In genomic region chr4:24236532-24236931, GRCh38 we compare ENCODE assay signal across 36 cellular contexts.
DNase-seq lines count a peak whose midpoint lies in the region; ATAC-seq, FAIRE-seq and TF ChIP-seq lines count a peak whose summit lies in the region.
"Had no signal": no experiment of that assay in that cellular context is flagged by ENCODE, and none has a peak within 500 bp of the region (broad histone marks: within the 10 kb centered on the region; RNA-seq: fewer than 3 reads in every experiment).

No MANE protein-coding gene starts in this region.

- TF ChIP-seq POLR2A in A549 (IDR thresholded peaks at IDR 0.05; ENCODE audit: low read length) (no peak), Peyer's patch (IDR thresholded peaks at IDR 0.05) (no peak)

- POLR2A ChIA-PET in A549 (lab: Yijun Ruan, JAX) = no interaction called here

- H3K27me3 ChIP-seq in Peyer's patch (no peaks in the 10 kb centered on the region), left lung (no peaks in the 10 kb centered on the region)
- H3K27me3 ChIP-seq: esophagus muscularis mucosa, heart right ventricle, suprapubic skin, upper lobe of right lung had no signal

- ATAC-seq in A549 (no peak), GM19463 (IDR thresholded peaks at IDR 0.05; ENCODE audit: unreplicated experiment) (peak; percentile 60), left lung (peak; percentile 53)
- ATAC-seq: effector memory CD8-positive, alpha-beta T cell; foreskin keratinocyte; heart right ventricle; natural killer cell treated with Interleukin-12 subunit alpha and Interleukin-12 subunit beta and Interleukin-15 and Interleukin-18, amount 100 ng/mL, for 72 hours; Right ventricle myocardium inferior; upper lobe of right lung had no signal

- no peaks in the 10 kb centered on the region for H3K4me1 Mint-ChIP-seq in activated T-helper 2 cell treated with anti-CD3 and anti-CD28 coated beads, Interferon-gamma antibody, Interleukin-2, Interleukin-4, amounts not matched to agents 10 μg/mL and 5 μg/mL and 100 μg/mL, durations not matched to agents 14 hours and 24 hours and 36 hours (ENCODE audit: low read depth)
- H3K4me1 Mint-ChIP-seq: activated B cell treated with CpG ODN at 0.5 μM for 24 hours; activated naive CD8-positive, alpha-beta T cell treated with anti-CD3 and anti-CD28 coated beads for 36 hours had no signal

- intact Hi-C loops in left lung (cut with DNase I) = no loop called here
- intact Hi-C loops in activated T-helper 2 cell treated with anti-CD3 and anti-CD28 coated beads, Interferon-gamma antibody, Interleukin-2, Interleukin-4, amounts not matched to agents 10 μg/mL and 5 μg/mL and 100 μg/mL, durations not matched to agents 14 hours and 24 hours and 36 hours (cut with micrococcal nuclease) = no loop called here

- 26% methylated on average over 3 of the region's 3 CpGs for WGBS in A549 (ENCODE audit: missing lambda C conversion rate)

- H3K9me3 ChIP-seq in A549 (no peaks in the 10 kb centered on the region), Peyer's patch (no peaks in the 10 kb centered on the region), left lung (no peaks in the 10 kb centered on the region)
- H3K9me3 ChIP-seq: esophagus muscularis mucosa, heart right ventricle, SK-N-SH, suprapubic skin, upper lobe of right lung had no signal

- H3K36me3 Mint-ChIP-seq in activated T-helper 2 cell treated with anti-CD3 and anti-CD28 coated beads, Interferon-gamma antibody, Interleukin-2, Interleukin-4, amounts not matched to agents 10 μg/mL and 5 μg/mL and 100 μg/mL, durations not matched to agents 14 hours and 24 hours and 36 hours (ENCODE audit: low read depth) = no peaks in the 10 kb centered on the region
- H3K36me3 Mint-ChIP-seq: activated naive CD8-positive, alpha-beta T cell treated with anti-CD3 and anti-CD28 coated beads for 36 hours; natural killer cell treated with Interleukin-12 subunit alpha and Interleukin-12 subunit beta and Interleukin-15 and Interleukin-18, amount 100 ng/mL, for 72 hours had no signal

- H3K4me3 Mint-ChIP-seq in activated T-helper 2 cell treated with anti-CD3 and anti-CD28 coated beads, Interferon-gamma antibody, Interleukin-2, Interleukin-4, amounts not matched to agents 10 μg/mL and 5 μg/mL and 100 μg/mL, durations not matched to agents 14 hours and 24 hours and 36 hours (ENCODE audit: low read depth) = no peak overlapping the region
- H3K4me3 Mint-ChIP-seq: activated B cell treated with CpG ODN at 0.5 μM for 24 hours; activated naive CD8-positive, alpha-beta T cell treated with anti-CD3 and anti-CD28 coated beads for 36 hours; CD4-positive, alpha-beta T cell; effector memory CD8-positive, alpha-beta T cell; natural killer cell treated with Interleukin-12 subunit alpha and Interleukin-12 subunit beta and Interleukin-15 and Interleukin-18, amount 100 ng/mL, for 72 hours had no signal

- TF ChIP-seq CTCF in A549 (IDR thresholded peaks at IDR 0.05) (no peak), Peyer's patch (IDR thresholded peaks at IDR 0.05) (no peak), left lung (IDR thresholded peaks at IDR 0.05) (no peak)

- H3K4me2 ChIP-seq in A549 = no peak overlapping the region
- H3K4me2 ChIP-seq: PC-9, SK-N-SH, smooth muscle cell had no signal

- H3K9me3 Mint-ChIP-seq in activated T-helper 2 cell treated with anti-CD3 and anti-CD28 coated beads, Interferon-gamma antibody, Interleukin-2, Interleukin-4, amounts not matched to agents 10 μg/mL and 5 μg/mL and 100 μg/mL, durations not matched to agents 14 hours and 24 hours and 36 hours = no peaks in the 10 kb centered on the region
- H3K9me3 Mint-ChIP-seq: activated B cell treated with CpG ODN at 0.5 μM for 24 hours; activated naive CD8-positive, alpha-beta T cell treated with anti-CD3 and anti-CD28 coated beads for 36 hours; CD4-positive, alpha-beta T cell; effector memory CD8-positive, alpha-beta T cell had no signal

- TF ChIP-seq EP300 in A549 (IDR thresholded peaks at IDR 0.05) = no peak

- no peak for TF ChIP-seq RAD21 in A549 (conservative IDR thresholded peaks at IDR 0.05 in 1 of 2, IDR thresholded peaks at IDR 0.05 in 1 of 2)

- H3K36me3 ChIP-seq in Peyer's patch = no peaks in the 10 kb centered on the region
- no peaks in the 10 kb centered on the region for H3K36me3 ChIP-seq in left lung
- H3K36me3 ChIP-seq: esophagus muscularis mucosa, heart right ventricle, suprapubic skin, upper lobe of right lung had no signal

- FAIRE-seq in A549 (lab: Jason Lieb, UNC) = no peak
- FAIRE-seq: kidney had no signal

- H3K27ac Mint-ChIP-seq in activated T-helper 2 cell treated with anti-CD3 and anti-CD28 coated beads, Interferon-gamma antibody, Interleukin-2, Interleukin-4, amounts not matched to agents 10 μg/mL and 5 μg/mL and 100 μg/mL, durations not matched to agents 14 hours and 24 hours and 36 hours = no peak overlapping the region
- H3K27ac Mint-ChIP-seq: activated B cell treated with CpG ODN at 0.5 μM for 24 hours; activated naive CD8-positive, alpha-beta T cell treated with anti-CD3 and anti-CD28 coated beads for 36 hours; CD4-positive, alpha-beta T cell; effector memory CD8-positive, alpha-beta T cell; natural killer cell treated with Interleukin-12 subunit alpha and Interleukin-12 subunit beta and Interleukin-15 and Interleukin-18, amount 100 ng/mL, for 72 hours had no signal

- H3K4me1 ChIP-seq in A549 (no peaks in the 10 kb centered on the region; the same call in 2 of the 3 replicates), Peyer's patch (peaks cover 0 to 5% (median 0%) of the 10 kb centered on the region in 4 donors), left lung (no peaks in the 10 kb centered on the region)
- H3K4me1 ChIP-seq: esophagus muscularis mucosa, foreskin keratinocyte, suprapubic skin, upper lobe of right lung had no signal

- CTCF ChIA-PET in A549 (lab: Yijun Ruan, JAX) = no interaction called here

- DNase-seq in A549 (ENCODE audit: low read depth in 1 of 2, low spot score in 1 of 2) (no peak), Peyer's patch (no peak), left lung (no peak), NCI-H2081 (lab: John Stamatoyannopoulos, UW) (no peak), NCI-H1436 (lab: John Stamatoyannopoulos, UW) (no peak)
- no peak for DNase-seq in activated T-helper 2 cell treated with anti-CD3 and anti-CD28 coated beads, Interferon-gamma antibody, Interleukin-2, Interleukin-4, amounts not matched to agents 10 μg/mL and 5 μg/mL and 100 μg/mL, durations not matched to agents 14 hours and 24 hours and 36 hours (ENCODE audit: low spot score)
- DNase-seq in activated effector memory CD4-positive, alpha-beta T cell treated with anti-CD3 and anti-CD28 coated beads, Interleukin-2, amount 50 U/mL, for 16 hours = no peak
- DNase-seq: activated B cell treated with CpG ODN at 0.5 μM for 24 hours; activated CD4-positive, alpha-beta T cell treated with anti-CD3 and anti-CD28 coated beads, Interleukin-2, amount 50 U/mL, for 1 hour; activated gamma-delta T cell; activated naive CD8-positive, alpha-beta T cell treated with anti-CD3 and anti-CD28 coated beads for 36 hours; activated T-cell treated with anti-CD3 and anti-CD28 coated beads, Interleukin-2, amount 50 U/mL, for 1 hour; AML-193; anterior cingulate cortex; caudate nucleus; CD4-positive, alpha-beta T cell; cortex of kidney; effector memory CD8-positive, alpha-beta T cell; EL; foreskin keratinocyte; HCEC 1CT; heart right ventricle; kidney; NCI-H1092 treated with DMSO at 0.1 percent for 48 hours; NCI-H1930; NCI-H69; PC-9; SK-N-SH; stimulated activated naive CD4-positive, alpha-beta T cell treated with Interleukin-2 at 50 U/mL for 16 hours; upper lobe of right lung had no signal

- H3K27ac ChIP-seq in A549 (no peak overlapping the region; a peak in 1 of 6 replicates), Peyer's patch (peak overlapping the region in 3 of 4 donors; percentile 44 to 86 (median 70)), left lung (no peak overlapping the region)
- H3K27ac ChIP-seq: esophagus muscularis mucosa, foreskin keratinocyte, heart right ventricle, PC-9, suprapubic skin, upper lobe of right lung had no signal

- H3K4me3 ChIP-seq in A549 (no peak overlapping the region), Peyer's patch (no peak overlapping the region), left lung (no peak overlapping the region)
- H3K4me3 ChIP-seq: esophagus muscularis mucosa, heart right ventricle, PC-9, smooth muscle cell, suprapubic skin, upper lobe of right lung had no signal

- no peaks in the 10 kb centered on the region for H3K27me3 Mint-ChIP-seq in activated T-helper 2 cell treated with anti-CD3 and anti-CD28 coated beads, Interferon-gamma antibody, Interleukin-2, Interleukin-4, amounts not matched to agents 10 μg/mL and 5 μg/mL and 100 μg/mL, durations not matched to agents 14 hours and 24 hours and 36 hours (ENCODE audit: low read depth)
- H3K27me3 Mint-ChIP-seq: activated naive CD8-positive, alpha-beta T cell treated with anti-CD3 and anti-CD28 coated beads for 36 hours; CD4-positive, alpha-beta T cell; effector memory CD8-positive, alpha-beta T cell; natural killer cell treated with Interleukin-12 subunit alpha and Interleukin-12 subunit beta and Interleukin-15 and Interleukin-18, amount 100 ng/mL, for 72 hours had no signal

TF ChIP-seq in A549, 52 proteins besides CTCF, POLR2A, EP300 and RAD21:
- TF ChIP-seq ESRRA (IDR thresholded peaks at IDR 0.05; ENCODE audit: borderline replicate concordance, low read length) (no peak), NFE2L2 (conservative IDR thresholded peaks at IDR 0.05; ENCODE audit: low read length) (no peak), FOSL2 (IDR thresholded peaks at IDR 0.05) (no peak), FOSL2 (CRISPR knock-in tag; IDR thresholded peaks at IDR 0.05) (peak; percentile 17; the same call in 1 of the 2 replicates), RARB (CRISPR knock-in tag; IDR thresholded peaks at IDR 0.05) (no peak)

Comparison
In these comparisons a context has a peak if more than half of its experiments do, and no peak if none do; other contexts are left out.
1. ATAC-seq: peak in GM19463 (single experiment) and left lung (single experiment); none in A549 (0 of 2).
2. H3K27ac ChIP-seq: peak in Peyer's patch (3 of 4); none in A549 (0 of 2) and left lung (0 of 2).